Comparison of ENCODE assay signal across 24 cellular contexts in genomic region chr14:105366386-105367074, GRCh38. TPM values are rescaled to one million over a fixed set of nuclear protein-coding genes. Genes with fewer than 3 reads are reported as not detected.
DNase-seq lines count a peak whose midpoint lies in the region; ATAC-seq, FAIRE-seq and TF ChIP-seq lines count a peak whose summit lies in the region.
"Had no signal": no experiment of that assay in that cellular context is flagged by ENCODE, and none has a peak within 500 bp of the region (broad histone marks: within the 10 kb centered on the region; RNA-seq: fewer than 3 reads in every experiment).

No MANE protein-coding gene starts in this region.

- H3K9ac ChIP-seq in H1 (replicated peaks in 1 of 4; ENCODE audit: extremely low read depth in 1 of 4, low read depth in 3 of 4, low read length in 3 of 4) (no peak overlapping the region), neuronal stem cell (ENCODE audit: low read depth, low read length, poor library complexity) (no peak overlapping the region)

- H3K4me3 ChIP-seq in heart right ventricle, result no peak overlapping the region
- no peak overlapping the region for H3K4me3 ChIP-seq in H1 (ENCODE audit: extremely low read depth in 1 of 4, insufficient read depth in 2 of 4, low read depth in 3 of 4, low read length in 4 of 4)
- no peak overlapping the region for H3K4me3 ChIP-seq in neuronal stem cell (ENCODE audit: low read length in 2 of 2)
- H3K4me3 ChIP-seq: BLaER1 treated with 17β-estradiol and CSF1 and Interleukin-3, amounts not matched to agents 10 nM and 100 nM; Peyer's patch had no signal

- H3K23ac ChIP-seq in H1 (ENCODE audit: insufficient read length) (no peak overlapping the region), neuronal stem cell (ENCODE audit: low read depth, low read length, poor library complexity) (peak overlapping the region; percentile 85)

- no peaks in the 10 kb centered on the region for H3K23me2 ChIP-seq in H1 (ENCODE audit: low read depth, low read length)

- WGBS in heart right ventricle, 2 donors, result 95 to 96% methylated on average over 23 of the region's 23 CpGs
- WGBS in H1 (ENCODE audit: extremely low coverage in 1 of 2, insufficient coverage in 1 of 2, insufficient read length in 1 of 2, insufficient replicate concordance in 2 of 2, low coverage in 1 of 2, low lambda C conversion rate in 2 of 2, missing lambda C conversion rate in 1 of 2), 2 experiments, result 91% methylated on average over 17 of the region's 23 CpGs; no CpG with 5 or more reads in 1 of the 2 experiments
- no CpG with 5 or more reads among the region's 23 CpGs for WGBS in neuronal stem cell (ENCODE audit: extremely low coverage in 2 of 2, insufficient read length in 2 of 2, insufficient replicate concordance in 1 of 2), 2 donors

- no peak overlapping the region for H3K4ac ChIP-seq in H1 (replicated peaks; ENCODE audit: insufficient read length, low read depth, low read length)
- H3K4ac ChIP-seq in neuronal stem cell (ENCODE audit: low read length), result no peak overlapping the region

- H3K79me1 ChIP-seq in H1 (ENCODE audit: low read depth, low read length) (no peaks in the 10 kb centered on the region), neuronal stem cell (ENCODE audit: low read depth, low read length) (no peaks in the 10 kb centered on the region)

- H4K20me1 ChIP-seq in H1 (replicated peaks in 1 of 2; ENCODE audit: control insufficient read depth in 1 of 2, insufficient read depth in 2 of 2, low read length in 2 of 2), result peaks cover 2 to 3% of the 10 kb centered on the region in 2 experiments

- no peak overlapping the region for H3K27ac ChIP-seq in heart right ventricle
- no peak overlapping the region for H3K27ac ChIP-seq in H1 (ENCODE audit: low read depth, low read length)
- H3K27ac ChIP-seq in neuronal stem cell (replicated peaks; ENCODE audit: low read length), result no peak overlapping the region
- H3K27ac ChIP-seq: BLaER1 treated with 17β-estradiol and CSF1 and Interleukin-3, amounts not matched to agents 10 nM and 100 nM; Peyer's patch had no signal

- H3K27ac Mint-ChIP-seq in activated CD8-positive, alpha-beta T cell treated with anti-CD3 and anti-CD28 coated beads for 36 hours, result no peak overlapping the region
- H3K27ac Mint-ChIP-seq: CD8-positive, alpha-beta T cell had no signal

- H2AK5ac ChIP-seq in H1 (ENCODE audit: low read depth, low read length) (no peak overlapping the region), neuronal stem cell (ENCODE audit: low read depth, low read length) (peak overlapping the region; percentile 36)

- TF ChIP-seq EP300 in H1 (IDR thresholded peaks at IDR 0.05; ENCODE audit: borderline replicate concordance in 1 of 2, low read depth in 2 of 2, low read length in 2 of 2), result no peak

- no peak overlapping the region for H4K91ac ChIP-seq in H1 (replicated peaks; ENCODE audit: insufficient read length, low read length)
- no peak overlapping the region for H4K91ac ChIP-seq in neuronal stem cell (ENCODE audit: low read depth, low read length, poor library complexity)

- peak overlapping the region; percentile 68; the same call in 1 of the 2 replicates for H4K8ac ChIP-seq in H1 (ENCODE audit: extremely low read depth, insufficient read depth, low read length)
- H4K8ac ChIP-seq in neuronal stem cell (ENCODE audit: low read depth, low read length), result no peak overlapping the region

- POLR2A ChIA-PET in H1 (lab: Charles Lee; ENCODE audit: partially characterized antibody), result interaction anchor here (0.8 to 0.9 kb wide), 2 partner anchors 31 to 71 kb away, joined by 3 to 4 read pairs; no protein-coding TSS in a partner anchor
- POLR2A ChIA-PET in activated CD8-positive, alpha-beta T cell treated with anti-CD3 and anti-CD28 coated beads for 36 hours (lab: Charles Lee), result no interaction called here

- TF ChIP-seq CTCF in heart right ventricle (IDR thresholded peaks at IDR 0.05) (no peak), H1 (IDR thresholded peaks at IDR 0.05; ENCODE audit: control extremely low read depth in 1 of 3, insufficient read depth in 1 of 3, low read depth in 1 of 3, low read length in 3 of 3) (no peak)
- no peak for TF ChIP-seq CTCF in activated CD8-positive, alpha-beta T cell treated with anti-CD3 and anti-CD28 coated beads for 36 hours (IDR thresholded peaks at IDR 0.05)

- H2BK15ac ChIP-seq in H1 (ENCODE audit: low read length), result no peak overlapping the region
- H2BK15ac ChIP-seq in neuronal stem cell (ENCODE audit: low read length), result no peak overlapping the region

- H3K36me3 ChIP-seq in heart right ventricle (peaks cover 0 to 43% (median 4%) of the 10 kb centered on the region in 9 donors), H1 (ENCODE audit: control insufficient read depth in 2 of 4, insufficient read depth in 4 of 4, low read length in 3 of 4) (peaks cover 0 to 4% (median 0%) of the 10 kb centered on the region in 4 experiments; a peak in 1 of 8 replicates), neuronal stem cell (replicated peaks in 1 of 2; ENCODE audit: control insufficient read depth in 2 of 2, insufficient read depth in 2 of 2, low read length in 2 of 2) (peaks cover 0 to 31% of the 10 kb centered on the region in 2 donors)

- no peaks in the 10 kb centered on the region for H3K27me3 ChIP-seq in heart right ventricle
- no peaks in the 10 kb centered on the region; a peak in 1 of 7 replicates for H3K27me3 ChIP-seq in H1 (replicated peaks in 1 of 4; ENCODE audit: control insufficient read depth in 3 of 4, extremely low read depth in 1 of 4, insufficient read depth in 3 of 4, low read length in 3 of 4)
- no peaks in the 10 kb centered on the region for H3K27me3 ChIP-seq in neuronal stem cell (ENCODE audit: control insufficient read depth in 3 of 3, insufficient read depth in 3 of 3, low read depth in 1 of 3, low read length in 3 of 3)
- H3K27me3 ChIP-seq: Peyer's patch had no signal

- H3K9me3 Mint-ChIP-seq in activated CD8-positive, alpha-beta T cell treated with anti-CD3 and anti-CD28 coated beads for 36 hours, result no peaks in the 10 kb centered on the region
- H3K9me3 Mint-ChIP-seq: CD8-positive, alpha-beta T cell had no signal

- no peak overlapping the region for H3K56ac ChIP-seq in H1 (replicated peaks; ENCODE audit: insufficient read length, low read depth, low read length)

- peaks cover 4% of the 10 kb centered on the region for H3K36me3 Mint-ChIP-seq in activated CD8-positive, alpha-beta T cell treated with anti-CD3 and anti-CD28 coated beads for 36 hours (ENCODE audit: low read depth)

- no peak overlapping the region for H2BK20ac ChIP-seq in H1 (ENCODE audit: low read length)

- TF ChIP-seq RAD21 in H1 (IDR thresholded peaks at IDR 0.05 in 1 of 2, conservative IDR thresholded peaks at IDR 0.05 in 1 of 2; ENCODE audit: low read depth in 2 of 2, low read length in 2 of 2), result no peak

- H2BK12ac ChIP-seq in H1 (ENCODE audit: low read depth, low read length), result no peak overlapping the region
- no peak overlapping the region for H2BK12ac ChIP-seq in neuronal stem cell (ENCODE audit: low read length)

- H3K4me2 ChIP-seq in H1 (ENCODE audit: insufficient read depth in 1 of 2, low read depth in 2 of 2, low read length in 2 of 2) (no peak overlapping the region), neuronal stem cell (ENCODE audit: insufficient read depth, low read length, poor library complexity, severe bottlenecking) (no peak overlapping the region)

- H3K4me1 ChIP-seq in heart right ventricle (peaks cover 0 to 12% (median 0%) of the 10 kb centered on the region in 9 donors), H1 (replicated peaks in 1 of 4; ENCODE audit: control insufficient read depth in 3 of 4, insufficient read depth in 4 of 4, low read length in 3 of 4) (no peaks in the 10 kb centered on the region), neuronal stem cell (ENCODE audit: control insufficient read depth in 2 of 2, insufficient read depth in 1 of 2, low read depth in 1 of 2, low read length in 2 of 2) (no peaks in the 10 kb centered on the region)
- H3K4me1 ChIP-seq: Peyer's patch had no signal

- intact Hi-C loops in left cardiac atrium (cut with DNase I), result no loop called here
- intact Hi-C loops in heart right ventricle (cut with DNase I), result loop anchor here in 1 of 10 donors (5.0 kb wide), 1 partner anchor 161 kb away; the partner anchor contains the start of gene TMEM121
- intact Hi-C loops in activated CD8-positive, alpha-beta T cell treated with anti-CD3 and anti-CD28 coated beads for 36 hours (cut with micrococcal nuclease), result no loop called here

- H3K27me3 Mint-ChIP-seq in activated CD8-positive, alpha-beta T cell treated with anti-CD3 and anti-CD28 coated beads for 36 hours, result peaks cover 1% of the 10 kb centered on the region

- H3K79me2 ChIP-seq in H1 (ENCODE audit: control insufficient read depth in 1 of 2, insufficient read depth in 2 of 2, low read length in 2 of 2), result no peaks in the 10 kb centered on the region

- no peak overlapping the region for H2BK120ac ChIP-seq in H1 (replicated peaks; ENCODE audit: low read depth, low read length)
- H2BK120ac ChIP-seq in neuronal stem cell (ENCODE audit: low read depth, low read length), result no peak overlapping the region

- H3K18ac ChIP-seq in H1 (ENCODE audit: extremely low read depth, low read length), result no peak overlapping the region
- H3K18ac ChIP-seq in neuronal stem cell (ENCODE audit: low read length), result peak overlapping the region; percentile 71

- DNase-seq in left cardiac atrium (peak; percentile 14), heart right ventricle (no peak), H1 (ENCODE audit: low read depth in 1 of 2, low spot score in 2 of 2) (no peak), neuronal stem cell (ENCODE audit: low spot score) (no peak), DMS53 (lab: John Stamatoyannopoulos, UW) (no peak), COR-L47 (lab: John Stamatoyannopoulos, UW) (no peak), Kasumi-1 (lab: John Stamatoyannopoulos, UW) (no peak)
- DNase-seq in activated CD8-positive, alpha-beta T cell treated with anti-CD3 and anti-CD28 coated beads for 36 hours, result no peak
- DNase-seq: CD8-positive, alpha-beta T cell; KG1; NCI-H1417; NCI-H187; NCI-H2107; NCI-H510A; NCI-H748 treated with DMSO at 0.1 percent for 48 hours; NK-92 treated with Interleukin-12 subunit alpha and Interleukin-12 subunit beta, amount 100 ng/mL, for 24 hours; Peyer's patch had no signal

- TF ChIP-seq POLR2A in H1 (IDR thresholded peaks at IDR 0.05; ENCODE audit: control extremely low read depth in 1 of 2, low read depth in 2 of 2, low read length in 2 of 2), result no peak

- CTCF ChIA-PET in H1 (lab: Charles Lee; ENCODE audit: partially characterized antibody), result interaction anchor here (0.8 to 2.7 kb wide), 4 partner anchors 11 to 123 kb away, joined by 3 to 10 read pairs (median 4); no protein-coding TSS in a partner anchor
- CTCF ChIA-PET in activated CD8-positive, alpha-beta T cell treated with anti-CD3 and anti-CD28 coated beads for 36 hours (lab: Charles Lee), result interaction anchor here (1.6 to 1.9 kb wide), 2 partner anchors 37 to 123 kb away, joined by 4 to 7 read pairs; no protein-coding TSS in a partner anchor

- H2AFZ ChIP-seq in H1 (ENCODE audit: low read length), result no peak overlapping the region
- H2AFZ ChIP-seq in neuronal stem cell (ENCODE audit: low read length), result no peak overlapping the region

- ATAC-seq in left cardiac atrium, result no peak
- no peak for ATAC-seq in heart right ventricle
- ATAC-seq in activated CD8-positive, alpha-beta T cell treated with anti-CD3 and anti-CD28 coated beads for 36 hours, result no peak
- ATAC-seq: CD8-positive, alpha-beta T cell; HepG2; Right ventricle myocardium inferior had no signal

- no peak overlapping the region for H2BK5ac ChIP-seq in H1 (ENCODE audit: low read depth, low read length)
- no peak overlapping the region for H2BK5ac ChIP-seq in neuronal stem cell (ENCODE audit: low read length)

- H3K9me3 ChIP-seq in heart right ventricle (peaks cover 0 to 4% (median 0%) of the 10 kb centered on the region in 11 donors), H1 (ENCODE audit: insufficient read depth in 2 of 2, low read depth in 1 of 2, low read length in 1 of 2) (no peaks in the 10 kb centered on the region), neuronal stem cell (replicated peaks in 1 of 2; ENCODE audit: control insufficient read depth in 2 of 2, insufficient read depth in 1 of 2, low read depth in 1 of 2, low read length in 2 of 2) (no peaks in the 10 kb centered on the region)
- H3K9me3 ChIP-seq: BLaER1 treated with 17β-estradiol and CSF1 and Interleukin-3, amounts not matched to agents 10 nM and 100 nM; Peyer's patch had no signal

- H4K5ac ChIP-seq in H1 (ENCODE audit: insufficient read length, low read depth, low read length), result no peak overlapping the region

- no peak overlapping the region for H3K14ac ChIP-seq in H1 (ENCODE audit: insufficient read length)
- H3K14ac ChIP-seq in neuronal stem cell (ENCODE audit: low read length), result no peak overlapping the region

- H3K4me3 Mint-ChIP-seq in activated CD8-positive, alpha-beta T cell treated with anti-CD3 and anti-CD28 coated beads for 36 hours, result no peak overlapping the region
- H3K4me3 Mint-ChIP-seq: CD8-positive, alpha-beta T cell had no signal

- peaks cover 22% of the 10 kb centered on the region for H3K4me1 Mint-ChIP-seq in activated CD8-positive, alpha-beta T cell treated with anti-CD3 and anti-CD28 coated beads for 36 hours (ENCODE audit: low read depth)

- no peak for FAIRE-seq in H1 (lab: Jason Lieb, UNC)
- FAIRE-seq: GM12891, H54, HepG2 had no signal

RNA-seq across cellular contexts. Expression of gene TEX22, which starts 31.8 kb away (rescaled TPM):
- total RNA-seq in left cardiac atrium (1 to 10 TPM in 1 of 2 donors, under 1 TPM in 1; 0.77 to 1.6 TPM), heart right ventricle (1 to 10 TPM in 4 of 10 donors, under 1 TPM in 4, not detected in 2; 0.42 to 2.0 (median 1.00) TPM)
- polyA plus RNA-seq in heart right ventricle (under 1 TPM; 0.07 to 0.22 TPM), H1 (2011; rRNA removed) (0.24 and 0.67 TPM in 2 replicates)
- total RNA-seq in H1 (2021; fragmentation: NEBNext Ultra II Directional; extraction: Animal tissue kit (Norgen Biotek cat#: 25700)), result 0.39 and 0.82 TPM in 2 replicates
- polyA plus RNA-seq in H1 (2011; cell fraction: cytosol; rRNA removed), result 0.70 TPM
- polyA plus RNA-seq in H1 (2011; cell fraction: nucleus; rRNA removed), result 5.9 TPM
- 0.28 to 0.54 TPM (median 0.42 TPM) in 4 replicates for polyA plus RNA-seq in H1 (2012, experiment 1 of 2)
- polyA plus RNA-seq in H1 (2012, experiment 2 of 2), result 0.05 TPM
- 0.14 TPM for polyA plus RNA-seq in H1 (2013, experiment 1 of 2)
- 0.07 TPM for polyA plus RNA-seq in H1 (2013, experiment 2 of 2)
- 0.10 and 0.16 TPM in 2 replicates for polyA minus RNA-seq in H1 (2011; rRNA and poly(A)+ RNA removed)
- polyA minus RNA-seq in H1 (2011; cell fraction: cytosol; rRNA and poly(A)+ RNA removed), result not detected
- polyA minus RNA-seq in H1 (2011; cell fraction: nucleus; rRNA and poly(A)+ RNA removed), result 1.5 TPM
- polyA plus RNA-seq in neuronal stem cell (2013, experiment 1 of 2), result 0.21 TPM
- 0.21 TPM for polyA plus RNA-seq in neuronal stem cell (2013, experiment 2 of 2)
- 1 to 10 TPM; 1.2 to 2.2 TPM for total RNA-seq in activated CD8-positive, alpha-beta T cell treated with anti-CD3 and anti-CD28 coated beads for 36 hours
- total RNA-seq: A172, M059J had no signal

RNA-seq across cellular contexts. Expression of gene PACS2, which starts 52.0 kb away (rescaled TPM):
- total RNA-seq in left cardiac atrium (10 to 100 TPM; 53.4 to 55.8 TPM), heart right ventricle (10 to 100 TPM; 41.8 to 78.9 (median 54.6) TPM)
- polyA plus RNA-seq in heart right ventricle (100 to 1,000 TPM in 1 of 2 donors, 10 to 100 TPM in 1; 42.9 to 123 TPM), H1 (2011; rRNA removed) (38.0 and 65.4 TPM in 2 replicates)
- 62.3 and 62.8 TPM in 2 replicates for total RNA-seq in H1 (2021; fragmentation: NEBNext Ultra II Directional; extraction: Animal tissue kit (Norgen Biotek cat#: 25700))
- polyA plus RNA-seq in H1 (2011; cell fraction: cytosol; rRNA removed), result 57.3 TPM
- 306 TPM for polyA plus RNA-seq in H1 (2011; cell fraction: nucleus; rRNA removed)
- polyA plus RNA-seq in H1 (2012, experiment 1 of 2), result 54.5 to 72.8 TPM (median 68.7 TPM) in 4 replicates
- 42.3 TPM for polyA plus RNA-seq in H1 (2012, experiment 2 of 2)
- polyA plus RNA-seq in H1 (2013, experiment 1 of 2), result 35.8 TPM
- 33.2 TPM for polyA plus RNA-seq in H1 (2013, experiment 2 of 2)
- polyA minus RNA-seq in H1 (2011; rRNA and poly(A)+ RNA removed), result 28.2 and 33.0 TPM in 2 replicates
- 49.0 TPM for polyA minus RNA-seq in H1 (2011; cell fraction: cytosol; rRNA and poly(A)+ RNA removed)
- polyA minus RNA-seq in H1 (2011; cell fraction: nucleus; rRNA and poly(A)+ RNA removed), result 88.7 TPM
- 33.5 TPM for polyA plus RNA-seq in neuronal stem cell (2013, experiment 1 of 2)
- 32.3 TPM for polyA plus RNA-seq in neuronal stem cell (2013, experiment 2 of 2)
- total RNA-seq in activated CD8-positive, alpha-beta T cell treated with anti-CD3 and anti-CD28 coated beads for 36 hours, result 10 to 100 TPM; 26.7 to 30.4 TPM

RNA-seq across cellular contexts. Expression of gene MTA1, which starts 53.1 kb away (rescaled TPM):
- total RNA-seq in left cardiac atrium (100 to 1,000 TPM in 1 of 2 donors, 10 to 100 TPM in 1; 99.5 to 115 TPM), heart right ventricle (100 to 1,000 TPM; 104 to 209 (median 133) TPM)
- polyA plus RNA-seq in heart right ventricle (100 to 1,000 TPM in 1 of 2 donors, 10 to 100 TPM in 1; 94.4 to 250 TPM), H1 (2011; rRNA removed) (73.9 and 159 TPM in 2 replicates)
- 217 and 221 TPM in 2 replicates for total RNA-seq in H1 (2021; fragmentation: NEBNext Ultra II Directional; extraction: Animal tissue kit (Norgen Biotek cat#: 25700))
- polyA plus RNA-seq in H1 (2011; cell fraction: cytosol; rRNA removed), result 107 TPM
- 578 TPM for polyA plus RNA-seq in H1 (2011; cell fraction: nucleus; rRNA removed)
- polyA plus RNA-seq in H1 (2012, experiment 1 of 2), result 172 to 212 TPM (median 181 TPM) in 4 replicates
- 113 TPM for polyA plus RNA-seq in H1 (2012, experiment 2 of 2)
- polyA plus RNA-seq in H1 (2013, experiment 1 of 2), result 173 TPM
- polyA plus RNA-seq in H1 (2013, experiment 2 of 2), result 167 TPM
- polyA minus RNA-seq in H1 (2011; rRNA and poly(A)+ RNA removed), result 58.7 and 60.2 TPM in 2 replicates
- 171 TPM for polyA minus RNA-seq in H1 (2011; cell fraction: cytosol; rRNA and poly(A)+ RNA removed)
- polyA minus RNA-seq in H1 (2011; cell fraction: nucleus; rRNA and poly(A)+ RNA removed), result 231 TPM
- 199 TPM for polyA plus RNA-seq in neuronal stem cell (2013, experiment 1 of 2)
- 194 TPM for polyA plus RNA-seq in neuronal stem cell (2013, experiment 2 of 2)
- total RNA-seq in activated CD8-positive, alpha-beta T cell treated with anti-CD3 and anti-CD28 coated beads for 36 hours, result 100 to 1,000 TPM; 133 to 140 TPM
